Comparison of ENCODE assay signal across 8 cellular contexts in the genomic region with DNA sequence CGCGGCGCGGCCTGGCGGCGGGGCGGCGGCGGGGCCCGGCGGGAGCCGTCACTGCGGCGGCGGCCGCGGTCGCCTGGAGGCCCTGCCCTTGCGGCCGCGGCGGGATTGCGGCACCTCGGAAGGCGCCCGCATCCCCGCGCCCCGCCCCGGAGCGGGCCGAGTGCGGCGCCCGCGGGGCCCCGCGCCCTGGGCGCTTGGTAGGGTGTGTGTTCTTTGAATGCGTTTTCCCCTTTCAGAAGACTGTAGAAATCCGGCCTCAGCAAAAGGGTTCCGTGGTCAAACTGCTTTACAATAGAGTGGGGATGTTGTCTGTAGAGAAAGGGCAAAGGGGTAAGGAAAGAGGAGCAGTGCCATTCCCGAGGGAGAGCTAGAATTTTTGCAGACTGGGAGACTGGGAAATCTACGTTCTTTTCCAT. TPM values are rescaled to one million over a fixed set of nuclear protein-coding genes. Genes with fewer than 3 reads are reported as not detected.
DNase-seq lines count a peak whose midpoint lies in the region; ATAC-seq and TF ChIP-seq lines count a peak whose summit lies in the region.

No MANE protein-coding gene starts in this region.

- H2AFZ ChIP-seq in neuronal stem cell (ENCODE audit: low read length): peak overlapping the region; percentile 84

- H3K4me1 ChIP-seq in neuronal stem cell (ENCODE audit: control insufficient read depth in 2 of 2, insufficient read depth in 1 of 2, low read depth in 1 of 2, low read length in 2 of 2): peaks cover 3 to 6% of the 10 kb centered on the region in 2 donors

- no peak overlapping the region for H2BK120ac ChIP-seq in neuronal stem cell (ENCODE audit: low read depth, low read length)

- H3K79me1 ChIP-seq in neuronal stem cell (ENCODE audit: low read depth, low read length): peaks cover 2% of the 10 kb centered on the region

- no peak overlapping the region for H2BK15ac ChIP-seq in neuronal stem cell (ENCODE audit: low read length)

- DNase-seq in EL (peak; percentile 37), fibroblast of pulmonary artery (ENCODE audit: low read depth) (no peak), neuronal stem cell (ENCODE audit: low spot score) (no peak), AML-193 (lab: John Stamatoyannopoulos, UW) (no peak), NCI-H1048 (lab: John Stamatoyannopoulos, UW) (no peak)
- peak; percentile 38 to 49 for DNase-seq in activated T-cell treated with anti-CD3 and anti-CD28 coated beads, Interleukin-2, amount 50 U/mL, for 48 hours

- no peak overlapping the region for H4K8ac ChIP-seq in neuronal stem cell (ENCODE audit: low read depth, low read length)

- H2BK5ac ChIP-seq in neuronal stem cell (ENCODE audit: low read length): no peak overlapping the region

- H2BK12ac ChIP-seq in neuronal stem cell (ENCODE audit: low read length): no peak overlapping the region

- TF ChIP-seq CTCF in fibroblast of pulmonary artery (IDR thresholded peaks at IDR 0.05; ENCODE audit: low read length, missing control alignments): no peak

- H4K91ac ChIP-seq in neuronal stem cell (ENCODE audit: low read depth, low read length, poor library complexity): no peak overlapping the region

- H3K36me3 ChIP-seq in KOPT-K1 (ENCODE audit: insufficient read depth, low read length): peaks cover 4% of the 10 kb centered on the region
- peaks cover 0 to 27% of the 10 kb centered on the region in 2 donors for H3K36me3 ChIP-seq in neuronal stem cell (replicated peaks in 1 of 2; ENCODE audit: control insufficient read depth in 2 of 2, insufficient read depth in 2 of 2, low read length in 2 of 2)

- H3K9me3 ChIP-seq in KOPT-K1 (ENCODE audit: insufficient read depth, low read length, poor library complexity, severe bottlenecking): no peaks in the 10 kb centered on the region
- H3K9me3 ChIP-seq in neuronal stem cell (replicated peaks in 1 of 2; ENCODE audit: control insufficient read depth in 2 of 2, insufficient read depth in 1 of 2, low read depth in 1 of 2, low read length in 2 of 2): no peaks in the 10 kb centered on the region

- peak; percentile 39 for ATAC-seq in GM21528 (IDR thresholded peaks at IDR 0.05; ENCODE audit: low FRiP score, unreplicated experiment)

- no peak overlapping the region for H3K23ac ChIP-seq in neuronal stem cell (ENCODE audit: low read depth, low read length, poor library complexity)

- peaks cover 0 to 28% (median 0%) of the 10 kb centered on the region in 3 experiments for H3K27me3 ChIP-seq in neuronal stem cell (ENCODE audit: control insufficient read depth in 3 of 3, insufficient read depth in 3 of 3, low read depth in 1 of 3, low read length in 3 of 3)

- H3K18ac ChIP-seq in neuronal stem cell (ENCODE audit: low read length): no peak overlapping the region

- no peak overlapping the region for H3K14ac ChIP-seq in neuronal stem cell (ENCODE audit: low read length)

- H3K27ac ChIP-seq in KOPT-K1 (ENCODE audit: low read depth, low read length, poor library complexity, severe bottlenecking): peak overlapping the region; percentile 63
- H3K27ac ChIP-seq in neuronal stem cell (replicated peaks; ENCODE audit: low read length): no peak overlapping the region

- no peak overlapping the region for H3K9ac ChIP-seq in neuronal stem cell (ENCODE audit: low read depth, low read length, poor library complexity)

- H2AK5ac ChIP-seq in neuronal stem cell (ENCODE audit: low read depth, low read length): no peak overlapping the region

- H3K4me2 ChIP-seq in neuronal stem cell (ENCODE audit: insufficient read depth, low read length, poor library complexity, severe bottlenecking): peak overlapping the region; percentile 69

- H3K4ac ChIP-seq in neuronal stem cell (ENCODE audit: low read length): no peak overlapping the region

- no CpG with 5 or more reads among the region's 44 CpGs for WGBS in neuronal stem cell (ENCODE audit: extremely low coverage in 2 of 2, insufficient read length in 2 of 2, insufficient replicate concordance in 1 of 2), 2 donors

- H3K4me3 ChIP-seq in fibroblast of pulmonary artery (replicated peaks; ENCODE audit: low read depth, low read length) (peak overlapping the region; percentile 79), neuronal stem cell (ENCODE audit: low read length in 2 of 2) (peak overlapping the region; percentile 83 to 92)

RNA-seq across cellular contexts. Expression of a gene that starts 0.6 kb away (rescaled TPM):
- 8.0 TPM for polyA plus RNA-seq in neuronal stem cell (2013, experiment 1 of 2)
- polyA plus RNA-seq in neuronal stem cell (2013, experiment 2 of 2): 7.3 TPM

Comparison
In these comparisons a context has a peak if more than half of its experiments do, and no peak if none do; other contexts are left out.
1. DNase-seq: peak in EL (single experiment) and activated T-cell treated with anti-CD3 and anti-CD28 coated beads, Interleukin-2, amount 50 U/mL, for 48 hours (2 of 2); none in fibroblast of pulmonary artery (single experiment), neuronal stem cell (single experiment), AML-193 (0 of 2) and NCI-H1048 (single experiment).